Comparison of ENCODE assay signal across 9 cellular contexts in the genomic region with DNA sequence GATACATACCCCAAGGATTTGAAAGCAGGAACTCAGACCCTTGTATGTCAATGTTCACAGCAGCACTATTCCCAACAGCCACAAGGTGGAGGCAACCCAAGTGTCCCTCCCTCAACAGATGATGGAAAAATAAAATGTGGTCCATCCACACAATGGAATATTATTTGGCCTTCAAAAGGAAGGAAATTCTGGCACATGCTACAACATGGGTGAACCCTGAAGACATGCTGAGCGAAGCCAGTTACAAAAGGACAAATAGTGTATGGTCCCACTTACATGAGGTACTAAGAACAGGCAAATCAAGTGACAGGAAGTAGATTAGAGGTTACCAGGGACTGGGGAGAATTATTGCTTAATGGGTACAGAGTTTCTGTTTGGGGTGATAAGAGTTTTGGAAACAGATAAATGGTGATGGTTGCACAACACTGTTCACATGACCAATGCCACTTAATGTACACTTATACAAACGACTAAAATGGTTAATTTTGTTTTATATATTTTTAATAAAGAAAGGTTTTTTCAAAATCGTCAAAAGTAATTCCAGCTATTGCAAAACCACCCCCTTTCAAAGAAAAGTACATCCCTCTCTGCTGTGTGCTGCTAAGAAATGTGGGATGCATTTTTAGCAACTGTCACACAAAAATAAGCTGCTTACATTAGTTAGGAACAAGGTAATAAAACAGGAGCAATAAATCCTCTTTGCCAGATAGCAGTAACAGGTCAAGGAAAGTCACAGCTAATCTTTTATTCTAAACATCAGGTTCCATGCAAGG.
DNase-seq lines count a peak whose midpoint lies in the region; ATAC-seq, FAIRE-seq and TF ChIP-seq lines count a peak whose summit lies in the region.
"Had no signal": no experiment of that assay in that cellular context is flagged by ENCODE, and none has a peak within 500 bp of the region (broad histone marks: within the 10 kb centered on the region; RNA-seq: fewer than 3 reads in every experiment).

No MANE protein-coding gene starts in this region.

- no peak for FAIRE-seq in keratinocyte (lab: Jason Lieb, UNC)
- FAIRE-seq: TTC549 had no signal

- no peak overlapping the region for H3K27ac Mint-ChIP-seq in T-cell
- no peak overlapping the region for H3K27ac Mint-ChIP-seq in stimulated activated effector memory CD8-positive, alpha-beta T cell treated with anti-CD3 and anti-CD28 coated beads, Interleukin-12 subunit alpha, Interleukin-12 subunit beta, amount 100 ng/mL, for 72 hours

- in situ Hi-C loops in GM23248 (cut with MboI), result loop anchor here (10.0 kb wide), 1 partner anchor 448 kb away; no protein-coding TSS in a partner anchor

- H3K36me3 Mint-ChIP-seq in T-cell, result no peaks in the 10 kb centered on the region
- no peaks in the 10 kb centered on the region for H3K36me3 Mint-ChIP-seq in stimulated activated effector memory CD8-positive, alpha-beta T cell treated with anti-CD3 and anti-CD28 coated beads, Interleukin-12 subunit alpha, Interleukin-12 subunit beta, amount 100 ng/mL, for 72 hours

- H3K9me3 ChIP-seq in GM23248 (ENCODE audit: low read depth) (no peaks in the 10 kb centered on the region), keratinocyte (ENCODE audit: control insufficient read depth, low read depth, low read length) (no peaks in the 10 kb centered on the region)

- CTCF ChIA-PET in T-cell (lab: Charles Lee), result interaction anchor here (0.6 to 1.0 kb wide), 4 partner anchors 283 to 464 kb away, joined by 3 to 4 read pairs (median 3); no protein-coding TSS in a partner anchor

- H3K9me1 ChIP-seq in keratinocyte (ENCODE audit: control insufficient read depth, extremely low read depth, insufficient read depth, low read length), result no peaks in the 10 kb centered on the region

- peaks cover 2 to 9% (median 7%) of the 10 kb centered on the region in 3 donors for H3K4me1 Mint-ChIP-seq in T-cell
- peaks cover 9% of the 10 kb centered on the region for H3K4me1 Mint-ChIP-seq in stimulated activated effector memory CD8-positive, alpha-beta T cell treated with anti-CD3 and anti-CD28 coated beads, Interleukin-12 subunit alpha, Interleukin-12 subunit beta, amount 100 ng/mL, for 72 hours

- H3K27me3 Mint-ChIP-seq in T-cell, result no peaks in the 10 kb centered on the region

- H3K4me3 Mint-ChIP-seq in T-cell, result no peak overlapping the region
- H3K4me3 Mint-ChIP-seq in stimulated activated effector memory CD8-positive, alpha-beta T cell treated with anti-CD3 and anti-CD28 coated beads, Interleukin-12 subunit alpha, Interleukin-12 subunit beta, amount 100 ng/mL, for 72 hours, result no peak overlapping the region

- no peaks in the 10 kb centered on the region for H3K79me2 ChIP-seq in GM23248 (ENCODE audit: insufficient read depth)
- H3K79me2 ChIP-seq in keratinocyte (ENCODE audit: control insufficient read depth, insufficient read depth, low read length), result no peaks in the 10 kb centered on the region

- DNase-seq in AG09309 (ENCODE audit: low read depth) (no peak), GM23248 (peak; percentile 37), T-cell (peak in 13 of 34 experiments; percentile 2 to 21 (median 11)), keratinocyte (ENCODE audit: low read depth, low spot score) (no peak)
- DNase-seq in stimulated activated effector memory CD8-positive, alpha-beta T cell treated with anti-CD3 and anti-CD28 coated beads, Interleukin-12 subunit alpha, Interleukin-12 subunit beta, amount 100 ng/mL, for 72 hours (ENCODE audit: low spot score in 2 of 2), result no peak
- no peak for DNase-seq in activated CD8-positive, alpha-beta memory T cell treated with anti-CD3 and anti-CD28 coated beads, Interleukin-2, amount 50 U/mL, for 48 hours

- peak; percentile 55 for TF ChIP-seq CTCF in AG09309 (IDR thresholded peaks at IDR 0.05; ENCODE audit: control insufficient read depth, insufficient read depth, low read depth, low read length, missing control alignments)
- peak; percentile 50 to 66 (median 55) for TF ChIP-seq CTCF in keratinocyte (optimal IDR thresholded peaks at IDR 0.05 in 1 of 3, IDR thresholded peaks at IDR 0.05 in 1 of 3, conservative IDR thresholded peaks at IDR 0.05 in 1 of 3; ENCODE audit: extremely low read depth in 1 of 3, insufficient read depth in 2 of 3, low read length in 3 of 3)

- dilution Hi-C loops in keratinocyte (cut with MboI; ENCODE audit: extremely low pct_ligation_motif_present, low sequenced_read_pairs), result no loop called here

- POLR2A ChIA-PET in T-cell (lab: Charles Lee), result no interaction called here

- H3K27ac ChIP-seq in GM23248 (no peak overlapping the region), keratinocyte (ENCODE audit: control insufficient read depth, insufficient read depth, low read length) (no peak overlapping the region)

- H3K4me3 ChIP-seq in AG09309 (ENCODE audit: control insufficient read depth, low read depth, low read length), result no peak overlapping the region
- no peak overlapping the region for H3K4me3 ChIP-seq in GM23248
- H3K4me3 ChIP-seq in keratinocyte (ENCODE audit: control insufficient read depth in 2 of 3, extremely low read depth in 1 of 3, insufficient read depth in 2 of 3, low read depth in 1 of 3, low read length in 3 of 3), result no peak overlapping the region

- H3F3A ChIP-seq in GM23248 (ENCODE audit: insufficient read depth), result no peaks in the 10 kb centered on the region

- H4K20me1 ChIP-seq in GM23248 (ENCODE audit: insufficient read depth), result no peaks in the 10 kb centered on the region
- H4K20me1 ChIP-seq in keratinocyte (ENCODE audit: control insufficient read depth, extremely low read depth, insufficient read depth, low read length), result no peaks in the 10 kb centered on the region

- no peaks in the 10 kb centered on the region for H3K4me1 ChIP-seq in GM23248 (ENCODE audit: insufficient read depth)
- no peaks in the 10 kb centered on the region for H3K4me1 ChIP-seq in keratinocyte (ENCODE audit: control insufficient read depth, extremely low read depth, insufficient read depth, low read length)

- no peaks in the 10 kb centered on the region for H3K9me2 ChIP-seq in GM23248 (ENCODE audit: insufficient read depth)

- no peaks in the 10 kb centered on the region for H3K9me3 Mint-ChIP-seq in T-cell
- no peaks in the 10 kb centered on the region for H3K9me3 Mint-ChIP-seq in stimulated activated effector memory CD8-positive, alpha-beta T cell treated with anti-CD3 and anti-CD28 coated beads, Interleukin-12 subunit alpha, Interleukin-12 subunit beta, amount 100 ng/mL, for 72 hours

- H3K9ac ChIP-seq in GM23248, result no peak overlapping the region
- no peak overlapping the region for H3K9ac ChIP-seq in keratinocyte (ENCODE audit: control insufficient read depth, extremely low read depth, insufficient read depth, low read length)

- no peak overlapping the region for H2AFZ ChIP-seq in GM23248
- no peak overlapping the region for H2AFZ ChIP-seq in keratinocyte (ENCODE audit: control insufficient read depth, low read length)

- ATAC-seq in T-cell (replicated peaks in 1 of 4) (peak in 3 of 4 experiments; percentile 30 to 48 (median 40)), GM19455 (IDR thresholded peaks at IDR 0.05; ENCODE audit: unreplicated experiment) (no peak), GM19463 (IDR thresholded peaks at IDR 0.05; ENCODE audit: unreplicated experiment) (no peak)
- ATAC-seq in stimulated activated effector memory CD8-positive, alpha-beta T cell treated with anti-CD3 and anti-CD28 coated beads, Interleukin-12 subunit alpha, Interleukin-12 subunit beta, amount 100 ng/mL, for 72 hours, result no peak

- H3K27me3 ChIP-seq in GM23248 (replicated peaks; ENCODE audit: insufficient read depth) (no peaks in the 10 kb centered on the region), keratinocyte (ENCODE audit: control insufficient read depth, extremely low read depth, insufficient read depth, low read length) (no peaks in the 10 kb centered on the region)

- WGBS in GM23248 (ENCODE audit: low coverage in 1 of 2, low lambda C conversion rate in 2 of 2, missing lambda C conversion rate in 2 of 2), 2 experiments, result 50 to 71% methylated on average over 3 of the region's 3 CpGs

- H3K4me2 ChIP-seq in GM23248 (ENCODE audit: unreplicated experiment) (no peak overlapping the region), keratinocyte (ENCODE audit: control insufficient read depth, extremely low read depth, insufficient read depth, low read depth, low read length) (no peak overlapping the region)

- H3K36me3 ChIP-seq in GM23248 (ENCODE audit: low read depth) (peaks cover 6% of the 10 kb centered on the region; the same call in 1 of the 2 replicates), keratinocyte (ENCODE audit: control insufficient read depth in 2 of 2, extremely low read depth in 1 of 2, insufficient read depth in 2 of 2, low read length in 2 of 2) (no peaks in the 10 kb centered on the region)

Comparison
In these comparisons a context has a peak if more than half of its experiments do, and no peak if none do; other contexts are left out.
1. ATAC-seq: peak in T-cell (3 of 4); none in stimulated activated effector memory CD8-positive, alpha-beta T cell treated with anti-CD3 and anti-CD28 coated beads, Interleukin-12 subunit alpha, Interleukin-12 subunit beta, amount 100 ng/mL, for 72 hours (single experiment), GM19455 (single experiment) and GM19463 (single experiment).